8 cellular contexts compared by ENCODE assay signal in genomic region chr16:88803264-88803987, GRCh38. TPM values are rescaled to one million over a fixed set of nuclear protein-coding genes. Genes with fewer than 3 reads are reported as not detected.
A peak's percentile ranks its signal among the peaks of the same experiment; 100 is the strongest.
DNase-seq lines count a peak whose midpoint lies in the region; ATAC-seq and TF ChIP-seq lines count a peak whose summit lies in the region.

Gene CDT1 (plus strand): TSS chr16:88803789. CDS start chr16:88803832, 43 bp downstream.

- H3K27ac ChIP-seq in A673 (ENCODE audit: low read depth, low read length, poor library complexity, severe bottlenecking) (peak within 1 kb of the TSS; percentile 92), mesodermal cell (ENCODE audit: low read depth, low read length, severe bottlenecking) (peak within 1 kb of the TSS; percentile 66)

- DNase-seq in A673 (ENCODE audit: low spot score): peak; percentile 89
- DNase-seq in NT2/D1 (ENCODE audit: low read depth, low spot score): peak; percentile 63
- peak; percentile 86 for DNase-seq in activated CD8-positive, alpha-beta memory T cell treated with anti-CD3 and anti-CD28 coated beads, Interleukin-2, amount 10 ng/mL, durations not matched to agents 7 days and 5 days
- DNase-seq in stimulated activated CD8-positive, alpha-beta memory T cell treated with anti-CD3 and anti-CD28 coated beads, Interleukin-15, amount 100 ng/mL, for 4 hours (ENCODE audit: low read depth in 2 of 2): peak; percentile 60 to 75

- H3K4me3 ChIP-seq in A673 (ENCODE audit: low read depth, low read length, poor library complexity, severe bottlenecking) (peak within 1 kb of the TSS; percentile 88), NT2/D1 (ENCODE audit: insufficient read length, low read depth) (peak within 1 kb of the TSS; percentile 87), mesodermal cell (ENCODE audit: extremely low read depth, insufficient read depth, low read length, poor library complexity, severe bottlenecking) (peak within 1 kb of the TSS; percentile 59)

- in situ Hi-C loops in endometrial microvascular endothelial cells (cut with HindIII; ENCODE audit: inconsistent ontology term, low pct_unique_long_range_greater_than_20kb, low sequenced_read_pairs): no loop called here

- no peak for TF ChIP-seq CTCF in A673 (conservative IDR thresholded peaks at IDR 0.05; ENCODE audit: low read depth, low read length)

- H3K9me3 ChIP-seq in A673 (ENCODE audit: low read depth, low read length, poor library complexity, severe bottlenecking): no peaks in the 10 kb centered on the region
- H3K9me3 ChIP-seq in NT2/D1 (ENCODE audit: insufficient read depth, low read length): no peaks in the 10 kb centered on the region
- no peaks in the 10 kb centered on the region for H3K9me3 ChIP-seq in mesodermal cell (ENCODE audit: control insufficient read depth, low read length)

- intact Hi-C loops in A673 (cut with micrococcal nuclease; ENCODE audit: unreplicated experiment): no loop called here

- 0% methylated on average over 43 to 59 of the region's 98 CpGs for WGBS in mesodermal cell (ENCODE audit: insufficient coverage in 2 of 2), 2 experiments

- peak within 1 kb of the TSS; percentile 98 for H3K9ac ChIP-seq in NT2/D1 (ENCODE audit: insufficient read length, low read depth)

- H3K4me1 ChIP-seq in A673 (ENCODE audit: insufficient read depth, low read length, poor library complexity, severe bottlenecking) (peaks cover 15% of the 10 kb centered on the region), NT2/D1 (ENCODE audit: insufficient read depth, insufficient read length) (peaks cover 25% of the 10 kb centered on the region), mesodermal cell (ENCODE audit: control insufficient read depth, insufficient read depth, low read length, poor library complexity, severe bottlenecking) (peaks cover 7% of the 10 kb centered on the region)

- peak; percentile 51 for ATAC-seq in GM18867 (IDR thresholded peaks at IDR 0.05; ENCODE audit: unreplicated experiment)
- ATAC-seq in HG03469 (IDR thresholded peaks at IDR 0.05; ENCODE audit: unreplicated experiment): peak; percentile 37
- peak; percentile 57 for ATAC-seq in activated CD8-positive, alpha-beta memory T cell treated with anti-CD3 and anti-CD28 coated beads, Interleukin-2, amount 10 ng/mL, durations not matched to agents 7 days and 5 days

- no TSS peak for BruUV-seq in A673 (replicated peaks; lab: Mats Ljungman, UMichigan)

- H3K27me3 ChIP-seq in A673 (replicated peaks; ENCODE audit: insufficient read depth, low read depth, low read length, poor library complexity) (no peaks in the 10 kb centered on the region), NT2/D1 (ENCODE audit: insufficient read depth, insufficient read length) (no peaks in the 10 kb centered on the region)

- H3K36me3 Mint-ChIP-seq in activated CD8-positive, alpha-beta memory T cell treated with anti-CD3 and anti-CD28 coated beads, Interleukin-2, amount 10 ng/mL, durations not matched to agents 7 days and 5 days: peaks cover 35% of the 10 kb centered on the region

- POLR2A ChIA-PET in A673 (lab: Charles Lee; ENCODE audit: low non-redundant PET): interaction anchor here (0.5 to 0.6 kb wide), 3 partner anchors 10 to 27 kb away, joined by 3 to 13 read pairs (median 6); no protein-coding TSS in a partner anchor

- no peaks in the 10 kb centered on the region for H3K9me3 Mint-ChIP-seq in activated CD8-positive, alpha-beta memory T cell treated with anti-CD3 and anti-CD28 coated beads, Interleukin-2, amount 10 ng/mL, durations not matched to agents 7 days and 5 days (ENCODE audit: low read depth)

- CTCF ChIA-PET in A673 (lab: Charles Lee): interaction anchor here (0.7 to 1.0 kb wide), 2 partner anchors 33 to 66 kb away, joined by 4 read pairs; no protein-coding TSS in a partner anchor
- CTCF ChIA-PET in activated CD8-positive, alpha-beta memory T cell treated with anti-CD3 and anti-CD28 coated beads, Interleukin-2, amount 10 ng/mL, durations not matched to agents 7 days and 5 days (lab: Charles Lee): interaction anchor here (1.2 to 2.5 kb wide), 9 partner anchors 9 to 98 kb away, joined by 3 to 11 read pairs (median 4); partner anchors contain the start of gene PIEZO1

- peaks cover 41% of the 10 kb centered on the region for H3K36me3 ChIP-seq in A673 (ENCODE audit: insufficient read depth, low read length, poor library complexity, severe bottlenecking)
- peaks cover 42% of the 10 kb centered on the region for H3K36me3 ChIP-seq in NT2/D1 (ENCODE audit: insufficient read depth, insufficient read length, low read length)
- peaks cover 34% of the 10 kb centered on the region for H3K36me3 ChIP-seq in mesodermal cell (ENCODE audit: control insufficient read depth, insufficient read depth, low read length)

- no peaks in the 10 kb centered on the region for H3K27me3 Mint-ChIP-seq in activated CD8-positive, alpha-beta memory T cell treated with anti-CD3 and anti-CD28 coated beads, Interleukin-2, amount 10 ng/mL, durations not matched to agents 7 days and 5 days

- peak within 1 kb of the TSS; percentile 88 for H3K27ac Mint-ChIP-seq in activated CD8-positive, alpha-beta memory T cell treated with anti-CD3 and anti-CD28 coated beads, Interleukin-2, amount 10 ng/mL, durations not matched to agents 7 days and 5 days

- H3K4me3 Mint-ChIP-seq in activated CD8-positive, alpha-beta memory T cell treated with anti-CD3 and anti-CD28 coated beads, Interleukin-2, amount 10 ng/mL, durations not matched to agents 7 days and 5 days: peak within 1 kb of the TSS; percentile 82

- H3K4me1 Mint-ChIP-seq in activated CD8-positive, alpha-beta memory T cell treated with anti-CD3 and anti-CD28 coated beads, Interleukin-2, amount 10 ng/mL, durations not matched to agents 7 days and 5 days: peaks cover 44% of the 10 kb centered on the region

RNA-seq across cellular contexts. Expression of gene CDT1, which starts in this region (rescaled TPM):
- total RNA-seq in A673 (2021): 103 TPM in 2 replicates
- total RNA-seq in activated CD8-positive, alpha-beta memory T cell treated with anti-CD3 and anti-CD28 coated beads, Interleukin-2, amount 10 ng/mL, durations not matched to agents 7 days and 5 days: 100 to 1,000 TPM; 124 to 191 TPM
- 21.5 TPM for total RNA-seq in endometrial microvascular endothelial cells (ENCODE audit: inconsistent ontology term)
- polyA plus RNA-seq in mesodermal cell (2013, experiment 1 of 2): 23.4 TPM
- polyA plus RNA-seq in mesodermal cell (2013, experiment 2 of 2): 24.0 TPM

Comparison
In these comparisons a context has a peak if more than half of its experiments do, and no peak if none do; other contexts are left out.
1. Peak in every context shown above with its lines: DNase-seq, ATAC-seq, H3K4me3 ChIP-seq and H3K27ac ChIP-seq.